In the genomic region with DNA sequence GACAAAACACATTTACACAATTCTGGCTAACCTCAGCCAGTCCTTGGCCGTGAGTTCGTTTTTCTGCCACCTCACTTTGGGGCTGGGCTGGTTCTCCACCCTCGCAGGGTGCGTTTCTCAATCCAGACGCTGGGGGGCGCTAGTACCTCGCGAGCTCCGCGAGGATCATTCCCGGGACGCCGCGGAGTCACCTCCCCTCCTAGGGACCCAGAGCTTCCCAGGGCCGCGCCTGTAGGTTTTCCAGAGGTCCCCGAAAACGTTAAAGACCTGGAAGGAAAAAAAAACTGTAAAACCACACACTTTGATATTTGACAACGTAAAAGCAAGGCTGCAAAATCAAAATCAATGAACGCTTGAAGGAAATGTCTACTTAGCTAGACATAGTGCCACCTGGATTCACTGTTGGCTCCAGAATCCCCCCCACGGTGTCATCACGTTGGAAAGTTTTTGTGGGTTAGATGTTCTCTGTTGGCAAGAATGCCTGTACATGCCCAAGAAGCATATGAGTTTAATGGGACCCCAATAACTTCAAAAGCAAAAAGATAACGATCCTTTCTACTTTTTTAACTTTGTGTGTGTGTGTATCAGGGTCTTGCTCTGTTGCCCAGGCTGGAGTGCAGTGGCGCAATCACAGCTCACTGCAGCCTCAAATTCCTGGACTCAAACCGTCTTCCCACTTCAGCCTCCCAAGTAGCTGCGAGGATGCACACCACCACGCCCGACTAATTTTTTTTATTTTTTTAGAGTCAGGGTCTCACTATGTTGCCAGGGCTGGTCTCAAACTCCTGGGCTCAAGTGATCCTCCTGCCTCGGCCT, we compare ENCODE assay signal across 8 cellular contexts. TPM values are rescaled to one million over a fixed set of nuclear protein-coding genes. Genes with fewer than 3 reads are reported as not detected.
DNase-seq lines count a peak whose midpoint lies in the region; ATAC-seq and TF ChIP-seq lines count a peak whose summit lies in the region.

No MANE protein-coding gene starts in this region.

- POLR2A ChIA-PET in CD8-positive, alpha-beta T cell (lab: Charles Lee): interaction anchor here (0.5 to 2.1 kb wide), 5 partner anchors 136 to 283 kb away, joined by 3 to 5 read pairs (median 4); a partner anchor contains a TSS

- no peaks in the 10 kb centered on the region for H3K36me3 Mint-ChIP-seq in CD8-positive, alpha-beta T cell
- no peaks in the 10 kb centered on the region for H3K36me3 Mint-ChIP-seq in neural crest cell (ENCODE audit: low read depth)
- no peaks in the 10 kb centered on the region for H3K36me3 Mint-ChIP-seq in stimulated activated naive CD8-positive, alpha-beta T cell treated with anti-CD3 and anti-CD28 coated beads, Interleukin-15, Interleukin-2, amounts not matched to agents 100 ng/mL and 50 ng/mL, for 24 hours (ENCODE audit: low read depth)

- intact Hi-C loops in CD8-positive, alpha-beta T cell (cut with DNase I, micrococcal nuclease): loop anchor here (1.0 to 5.0 kb wide), 6 partner anchors 45 to 414 kb away; a partner anchor contains a TSS

- no peak overlapping the region for H3K27ac ChIP-seq in CD8-positive, alpha-beta T cell (ENCODE audit: low read depth, low read length)

- peak; percentile 50 to 86 (median 72) for DNase-seq in CD8-positive, alpha-beta T cell
- DNase-seq in HUDEP-2 (lab: John Stamatoyannopoulos, UW; ENCODE audit: unreplicated experiment in 76 of 76): peak in 63 of 76 experiments; percentile 11 to 81 (median 55)
- peak; percentile 61 for DNase-seq in RPMI7951 (ENCODE audit: low read depth)
- peak; percentile 57 to 67 for DNase-seq in activated T-helper 1 cell treated with anti-CD3 and anti-CD28 coated beads, Interleukin-2, amount 50 U/mL, for 16 hours (ENCODE audit: low read depth in 1 of 2, low spot score in 1 of 2)
- DNase-seq in fibroblast of the aortic adventitia (ENCODE audit: low read depth): peak; percentile 80
- peak; percentile 93 for DNase-seq in neural crest cell (ENCODE audit: low read depth, low spot score)

- H3K4me1 Mint-ChIP-seq in CD8-positive, alpha-beta T cell (ENCODE audit: low read depth): peaks cover 16% of the 10 kb centered on the region
- H3K4me1 Mint-ChIP-seq in neural crest cell: peaks cover 13% of the 10 kb centered on the region
- peaks cover 6% of the 10 kb centered on the region for H3K4me1 Mint-ChIP-seq in stimulated activated naive CD8-positive, alpha-beta T cell treated with anti-CD3 and anti-CD28 coated beads, Interleukin-15, Interleukin-2, amounts not matched to agents 100 ng/mL and 50 ng/mL, for 24 hours (ENCODE audit: low read depth)

- no peaks in the 10 kb centered on the region for H3K27me3 Mint-ChIP-seq in CD8-positive, alpha-beta T cell (ENCODE audit: low read depth)
- H3K27me3 Mint-ChIP-seq in neural crest cell (ENCODE audit: low read depth): peaks cover 33% of the 10 kb centered on the region
- H3K27me3 Mint-ChIP-seq in stimulated activated naive CD8-positive, alpha-beta T cell treated with anti-CD3 and anti-CD28 coated beads, Interleukin-15, Interleukin-2, amounts not matched to agents 100 ng/mL and 50 ng/mL, for 24 hours: no peaks in the 10 kb centered on the region

- H3K9me3 Mint-ChIP-seq in CD8-positive, alpha-beta T cell: no peaks in the 10 kb centered on the region
- H3K9me3 Mint-ChIP-seq in neural crest cell: no peaks in the 10 kb centered on the region
- H3K9me3 Mint-ChIP-seq in stimulated activated naive CD8-positive, alpha-beta T cell treated with anti-CD3 and anti-CD28 coated beads, Interleukin-15, Interleukin-2, amounts not matched to agents 100 ng/mL and 50 ng/mL, for 24 hours: no peaks in the 10 kb centered on the region

- CTCF ChIA-PET in CD8-positive, alpha-beta T cell (lab: Charles Lee): interaction anchor here (0.6 to 5.1 kb wide), 52 partner anchors 9 to 1846 kb away, joined by 3 to 74 read pairs (median 4); a partner anchor contains a TSS

- TF ChIP-seq CTCF in CD8-positive, alpha-beta T cell (IDR thresholded peaks at IDR 0.05): peak; percentile 96
- TF ChIP-seq CTCF in fibroblast of the aortic adventitia (IDR thresholded peaks at IDR 0.05; ENCODE audit: insufficient read depth, low read length) (peak; percentile 89), neural crest cell (conservative IDR thresholded peaks at IDR 0.05) (peak; percentile 98)

- H3K4me1 ChIP-seq in CD8-positive, alpha-beta T cell (ENCODE audit: insufficient read depth, low read length): peaks cover 8% of the 10 kb centered on the region

- no peak overlapping the region for H3K27ac Mint-ChIP-seq in CD8-positive, alpha-beta T cell
- no peak overlapping the region for H3K27ac Mint-ChIP-seq in neural crest cell (ENCODE audit: unreplicated experiment)
- H3K27ac Mint-ChIP-seq in stimulated activated naive CD8-positive, alpha-beta T cell treated with anti-CD3 and anti-CD28 coated beads, Interleukin-15, Interleukin-2, amounts not matched to agents 100 ng/mL and 50 ng/mL, for 24 hours: no peak overlapping the region

- H3K4me3 ChIP-seq in CD8-positive, alpha-beta T cell (ENCODE audit: low read depth, low read length): no peak overlapping the region
- peak overlapping the region; percentile 40 for H3K4me3 ChIP-seq in fibroblast of the aortic adventitia (ENCODE audit: low read depth, low read length)

- H3K9me3 ChIP-seq in CD8-positive, alpha-beta T cell (ENCODE audit: low read length): no peaks in the 10 kb centered on the region

- ATAC-seq in CD8-positive, alpha-beta T cell: peak; percentile 91
- ATAC-seq in HG02938 (IDR thresholded peaks at IDR 0.05; ENCODE audit: unreplicated experiment): no peak

- peak overlapping the region; percentile 11 for H3K4me3 Mint-ChIP-seq in CD8-positive, alpha-beta T cell
- no peak overlapping the region for H3K4me3 Mint-ChIP-seq in neural crest cell
- H3K4me3 Mint-ChIP-seq in stimulated activated naive CD8-positive, alpha-beta T cell treated with anti-CD3 and anti-CD28 coated beads, Interleukin-15, Interleukin-2, amounts not matched to agents 100 ng/mL and 50 ng/mL, for 24 hours: peak overlapping the region; percentile 58

- no peaks in the 10 kb centered on the region for H3K27me3 ChIP-seq in CD8-positive, alpha-beta T cell (ENCODE audit: insufficient read depth, low read length)

- H3K36me3 ChIP-seq in CD8-positive, alpha-beta T cell (ENCODE audit: insufficient read depth, low read length): no peaks in the 10 kb centered on the region

RNA-seq across cellular contexts. Expression of a gene that starts 34.5 kb away (rescaled TPM):
- 100 to 1,000 TPM; 187 to 199 TPM for total RNA-seq in CD8-positive, alpha-beta T cell
- 1,028 and 1,045 TPM in 2 replicates for total RNA-seq in RPMI7951 (2014; rRNA removed; shearing (Covaris generic))
- total RNA-seq in fibroblast of the aortic adventitia (ENCODE audit: low replicate concordance) (864 and 1,097 TPM in 2 replicates), neural crest cell (357 and 373 TPM in 2 replicates)
